In genomic region chr12:102958073-102958829, GRCh38 we compare ENCODE assay signal across 9 cellular contexts. TPM values are rescaled to one million over a fixed set of nuclear protein-coding genes. Genes with fewer than 3 reads are reported as not detected.
DNase-seq lines count a peak whose midpoint lies in the region; ATAC-seq and TF ChIP-seq lines count a peak whose summit lies in the region.
"Had no signal": no experiment of that assay in that cellular context is flagged by ENCODE, and none has a peak within 500 bp of the region (broad histone marks: within the 10 kb centered on the region; RNA-seq: fewer than 3 reads in every experiment).

No MANE protein-coding gene starts in this region.

- no peak overlapping the region for H3K27ac ChIP-seq in left lung
- H3K27ac ChIP-seq in upper lobe of left lung: no peak overlapping the region

- no peak for TF ChIP-seq POLR2A in upper lobe of left lung (IDR thresholded peaks at IDR 0.05)

- DNase-seq in DMS 273 treated with DMSO at 0.1 percent for 48 hours (lab: John Stamatoyannopoulos, UW) (peak; percentile 21), astrocyte of the cerebellum (ENCODE audit: low read depth) (peak; percentile 2), left lung (no peak), upper lobe of left lung (peak in 1 of 2 donors; percentile 86), DMS79 (lab: John Stamatoyannopoulos, UW) (no peak), middle frontal gyrus (ENCODE audit: extremely low spot score, low spot score) (no peak)

- TF ChIP-seq CTCF in astrocyte of the cerebellum (IDR thresholded peaks at IDR 0.05; ENCODE audit: low read depth, low read length, missing control alignments): no peak
- TF ChIP-seq CTCF in left lung (IDR thresholded peaks at IDR 0.05): no peak
- no peak for TF ChIP-seq CTCF in upper lobe of left lung (IDR thresholded peaks at IDR 0.05)

- WGBS in upper lobe of left lung, 2 donors: 0 to 1% methylated on average over 37 to 43 of the region's 83 CpGs

- H3K36me3 ChIP-seq in left lung: no peaks in the 10 kb centered on the region
- no peaks in the 10 kb centered on the region for H3K36me3 ChIP-seq in upper lobe of left lung

- no peak for TF ChIP-seq EP300 in upper lobe of left lung (IDR thresholded peaks at IDR 0.05)

- in situ Hi-C loops in astrocyte of the cerebellum (cut with HindIII; ENCODE audit: low sequenced_read_pairs): no loop called here

- H3K9me3 ChIP-seq in left lung (no peaks in the 10 kb centered on the region), upper lobe of left lung (no peaks in the 10 kb centered on the region)

- peaks cover 0 to 16% of the 10 kb centered on the region in 2 donors for H3K4me1 ChIP-seq in left lung
- peaks cover 15 to 29% (median 24%) of the 10 kb centered on the region in 4 donors for H3K4me1 ChIP-seq in upper lobe of left lung

- H3K4me3 ChIP-seq in astrocyte of the cerebellum (ENCODE audit: low read depth, low read length) (peak overlapping the region; percentile 39), left lung (peak overlapping the region; percentile 21 to 31), upper lobe of left lung (peak overlapping the region in 3 of 4 donors; percentile 32 to 43 (median 39))

- H3K27me3 ChIP-seq in left lung: peaks cover 82 to 99% of the 10 kb centered on the region in 2 donors
- peaks cover 0 to 46% (median 16%) of the 10 kb centered on the region in 4 donors for H3K27me3 ChIP-seq in upper lobe of left lung

- intact Hi-C loops in left lung (cut with DNase I): no loop called here

- ATAC-seq in GM19324 (IDR thresholded peaks at IDR 0.05; ENCODE audit: low FRiP score, unreplicated experiment) (peak; percentile 80), HG03520 (IDR thresholded peaks at IDR 0.05; ENCODE audit: unreplicated experiment) (peak; percentile 57), left lung (no peak), upper lobe of left lung (ENCODE audit: low FRiP score in 2 of 2) (peak in 1 of 2 donors; percentile 42)

RNA-seq across cellular contexts. Expression of gene ASCL1, which starts 0.8 kb away (rescaled TPM):
- total RNA-seq in left lung (under 1 TPM in 1 of 2 donors, not detected in 1; 0.34 TPM), upper lobe of left lung (under 1 TPM in 3 of 6 donors, not detected in 3; 0.13 to 0.29 (median 0.15) TPM)
- total RNA-seq: T-helper 2 cell treated with Interferon-gamma antibody and Interleukin-4, amounts not matched to agents 100 ng/mL and 5 ng/mL, for 36 hours had no signal

RNA-seq across cellular contexts. Expression of gene PAH, which starts 41.2 kb away (rescaled TPM):
- total RNA-seq in left lung (not detected), upper lobe of left lung (1 to 10 TPM in 1 of 6 donors, under 1 TPM in 1, not detected in 4; 0.89 to 1.2 TPM)
- total RNA-seq: T-helper 2 cell treated with Interferon-gamma antibody and Interleukin-4, amounts not matched to agents 100 ng/mL and 5 ng/mL, for 36 hours had no signal

Comparison
In these comparisons a context has a peak if more than half of its experiments do, and no peak if none do; other contexts are left out.
1. DNase-seq: peak in DMS 273 treated with DMSO at 0.1 percent for 48 hours (single experiment) and astrocyte of the cerebellum (single experiment); none in left lung (0 of 2), DMS79 (single experiment) and middle frontal gyrus (single experiment).
2. Peak in every context shown above with its lines, with median percentiles within 50 percentile points of each other: H3K4me3 ChIP-seq.